27 cellular contexts compared by ENCODE assay signal in genomic region chr15:33778911-33779310, GRCh38.
"Had no signal": no experiment of that assay in that cellular context is flagged by ENCODE, and none has a peak within 500 bp of the region (broad histone marks: within the 10 kb centered on the region; RNA-seq: fewer than 3 reads in every experiment).

No MANE protein-coding gene starts in this region.

- DNase-seq: activated CD4-positive, alpha-beta memory T cell treated with anti-CD3 and anti-CD28 coated beads, Interleukin-2, amount 10 ng/mL, durations not matched to agents 7 days and 5 days; activated CD4-positive, alpha-beta T cell treated with anti-CD3 and anti-CD28 coated beads for 1 hour; activated CD4-positive, alpha-beta T cell treated with anti-CD3 and anti-CD28 coated beads for 4 hours; activated CD4-positive, alpha-beta T cell treated with anti-CD3 and anti-CD28 coated beads, Interleukin-2, amount 10 ng/mL, durations not matched to agents 7 days and 5 days; activated CD4-positive, alpha-beta T cell treated with anti-CD3 and anti-CD28 coated beads, Interleukin-2, amount 50 U/mL, for 4 hours; activated CD4-positive, CD25-positive, alpha-beta regulatory T cell; activated effector memory CD4-positive, alpha-beta T cell treated with anti-CD3 and anti-CD28 coated beads, Interleukin-2, amount 50 U/mL, for 16 hours; activated naive CD4-positive, alpha-beta T cell treated with anti-CD3 and anti-CD28 coated beads for 36 hours; activated naive CD8-positive, alpha-beta T cell treated with anti-CD3 and anti-CD28 coated beads for 36 hours; activated naive CD8-positive, alpha-beta T cell treated with anti-CD3 and anti-CD28 coated beads, Interleukin-2, amount 50 U/mL, for 24 hours; activated T-cell treated with anti-CD3 and anti-CD28 coated beads, Interleukin-2, amount 50 U/mL, for 4 hours; adrenal gland; amygdala; aorta; body of pancreas; central memory CD4-positive, alpha-beta T cell; cerebellar nuclear complex; colonic mucosa; effector CD8-positive, alpha-beta T cell; esophagus squamous epithelium; foreskin melanocyte; T-helper 2 cell had no signal

- ATAC-seq: activated naive CD8-positive, alpha-beta T cell treated with anti-CD3 and anti-CD28 coated beads, Interleukin-2, amount 50 U/mL, for 24 hours; activated T-cell treated with anti-CD3 and anti-CD28 coated beads, Interleukin-2, amount 50 U/mL, for 4 hours; activated T-helper 17 cell treated with anti-CD3 and anti-CD28 coated beads, Interleukin-2, amount 50 U/mL, for 72 hours; body of pancreas; gastroesophageal sphincter had no signal

- H3K27me3 ChIP-seq: adrenal gland, body of pancreas, cardiac muscle cell, colonic mucosa, esophagus squamous epithelium, gastroesophageal sphincter had no signal

- H3K36me3 ChIP-seq: adrenal gland, cardiac muscle cell, colonic mucosa, esophagus squamous epithelium had no signal

- H3K4me3 ChIP-seq: adrenal gland, body of pancreas, cardiac muscle cell, colonic mucosa, esophagus squamous epithelium, gastroesophageal sphincter had no signal

- FAIRE-seq: endometrium, endothelial cell of umbilical vein had no signal
